In genomic region chr6:49556429-49556837, GRCh38 we compare ENCODE assay signal across 10 cellular contexts. TPM values are rescaled to one million over a fixed set of nuclear protein-coding genes. Genes with fewer than 3 reads are reported as not detected.
A peak's percentile ranks its signal among the peaks of the same experiment; 100 is the strongest.
DNase-seq lines count a peak whose midpoint lies in the region; ATAC-seq and TF ChIP-seq lines count a peak whose summit lies in the region.
"Had no signal": no experiment of that assay in that cellular context is flagged by ENCODE, and none has a peak within 500 bp of the region (broad histone marks: within the 10 kb centered on the region; RNA-seq: fewer than 3 reads in every experiment).

No MANE protein-coding gene starts in this region.

- H3K4me3 ChIP-seq in BJ (ENCODE audit: low read depth, low read length) (no peak overlapping the region), Panc1 (ENCODE audit: low read depth in 2 of 2, low read length in 2 of 2) (no peak overlapping the region)

- H3K36me3 ChIP-seq in BJ (ENCODE audit: control insufficient read depth, insufficient read depth, low read length) (no peaks in the 10 kb centered on the region), Panc1 (ENCODE audit: control insufficient read depth, insufficient read depth, low read length) (no peaks in the 10 kb centered on the region)

- DNase-seq in BJ (ENCODE audit: low read depth) (peak; percentile 11), HS-5 (ENCODE audit: low read depth) (peak; percentile 71), Panc1 (ENCODE audit: low read depth, low spot score) (peak; percentile 74), iris pigment epithelial cell (ENCODE audit: low read depth) (peak; percentile 86), midbrain (lab: John Stamatoyannopoulos, UW) (no peak)
- DNase-seq: activated effector memory CD4-positive, alpha-beta T cell treated with anti-CD3 and anti-CD28 coated beads, Interleukin-2, amount 50 U/mL, for 16 hours had no signal

- H3K27me3 ChIP-seq in BJ (ENCODE audit: control insufficient read depth, insufficient read depth, low read length) (no peaks in the 10 kb centered on the region), Panc1 (ENCODE audit: control insufficient read depth, insufficient read depth, low read length) (peaks cover 4% of the 10 kb centered on the region; the same call in 1 of the 2 replicates)

- H3K9me3 ChIP-seq in Panc1 (ENCODE audit: control insufficient read depth, insufficient read depth, low read depth, low read length): no peaks in the 10 kb centered on the region

- no TSS peak for BruUV-seq in Panc1 (replicated peaks; lab: Mats Ljungman, UMichigan)

- H3K27ac ChIP-seq in Panc1 (ENCODE audit: low read length): no peak overlapping the region

- TF ChIP-seq CTCF in BJ (IDR thresholded peaks at IDR 0.05; ENCODE audit: insufficient read depth, low read depth, low read length): no peak
- TF ChIP-seq CTCF in Panc1 (IDR thresholded peaks at IDR 0.05): no peak

- in situ Hi-C loops in Panc1 (cut with HindIII; ENCODE audit: low pct_unique_long_range_greater_than_20kb, low sequenced_read_pairs): no loop called here

- POLR2A ChIA-PET in BJ (lab: Charles Lee): no interaction called here
- POLR2A ChIA-PET in Panc1 (lab: Charles Lee): no interaction called here

- intact Hi-C loops in Panc1 (cut with micrococcal nuclease; ENCODE audit: unreplicated experiment): no loop called here

- CTCF ChIA-PET in BJ (lab: Yijun Ruan, JAX) (no interaction called here), Panc1 (lab: Charles Lee) (no interaction called here)

- ATAC-seq in Panc1: peak; percentile 63; the same call in 1 of the 2 replicates
- ATAC-seq in HG03196 (IDR thresholded peaks at IDR 0.05; ENCODE audit: unreplicated experiment): no peak
- ATAC-seq in HG03460 (IDR thresholded peaks at IDR 0.05; ENCODE audit: unreplicated experiment): no peak
- ATAC-seq in GM21619 (IDR thresholded peaks at IDR 0.05; ENCODE audit: unreplicated experiment): no peak

- H3K4me1 ChIP-seq in Panc1 (ENCODE audit: control insufficient read depth, insufficient read depth, low read length): no peaks in the 10 kb centered on the region; the same call in 1 of the 2 replicates

RNA-seq across cellular contexts. Expression of gene C6orf141, which starts 6.0 kb away (rescaled TPM):
- polyA plus RNA-seq in BJ (2011; rRNA removed): 0.22 and 0.32 TPM in 2 replicates
- 0.09 TPM in 1 of 2 replicates, not detected in the other for polyA minus RNA-seq in BJ (2011; rRNA and poly(A)+ RNA removed)
- 0.15 TPM for total RNA-seq in Panc1 (2021; ENCODE audit: unreplicated experiment)
- not detected for polyA plus RNA-seq in Panc1 (2012; ENCODE audit: insufficient read length)

RNA-seq across cellular contexts. Expression of gene GLYATL3, which starts 56.7 kb away (rescaled TPM):
- not detected in 2 replicates for polyA plus RNA-seq in BJ (2011; rRNA removed)
- not detected in 2 replicates for polyA minus RNA-seq in BJ (2011; rRNA and poly(A)+ RNA removed)
- total RNA-seq in Panc1 (2021; ENCODE audit: unreplicated experiment): not detected
- not detected for polyA plus RNA-seq in Panc1 (2012; ENCODE audit: insufficient read length)
- total RNA-seq: mesothelial cell of epicardium had no signal
